19 cellular contexts compared by ENCODE assay signal in the genomic region with DNA sequence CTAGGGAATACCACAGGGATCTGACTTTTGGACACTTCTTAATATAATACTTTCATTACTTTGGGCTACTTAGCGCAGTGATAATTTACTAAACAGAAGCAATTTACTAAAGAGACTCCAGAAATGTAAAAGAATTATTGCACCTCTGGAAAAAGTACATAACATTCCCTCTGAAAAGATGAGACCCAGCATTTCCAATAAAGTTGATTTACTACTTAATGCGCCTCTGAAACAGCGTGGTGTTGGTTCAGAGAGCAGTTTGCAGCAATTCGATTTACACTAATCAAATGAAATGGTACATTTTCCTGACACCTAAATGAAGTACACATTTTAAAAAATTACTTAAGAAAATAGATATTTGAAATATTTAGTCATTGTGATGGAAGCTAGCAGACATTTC.
"Had no signal": no experiment of that assay in that cellular context is flagged by ENCODE, and none has a peak within 500 bp of the region (broad histone marks: within the 10 kb centered on the region; RNA-seq: fewer than 3 reads in every experiment).

No MANE protein-coding gene starts in this region.

- H3K27ac Mint-ChIP-seq: activated CD4-positive, alpha-beta T cell treated with anti-CD3 and anti-CD28 coated beads, Interleukin-2, amount 10 ng/mL, durations not matched to agents 7 days and 5 days; activated naive CD8-positive, alpha-beta T cell treated with anti-CD3 and anti-CD28 coated beads for 36 hours; naive thymus-derived CD4-positive, alpha-beta T cell; T-helper 2 cell treated with Interferon-gamma antibody and Interleukin-4, amounts not matched to agents 5 μg/mL and 100 μg/mL, for 36 hours had no signal

- H3K9me3 Mint-ChIP-seq: activated CD4-positive, alpha-beta T cell treated with anti-CD3 and anti-CD28 coated beads, Interleukin-2, amount 10 ng/mL, durations not matched to agents 7 days and 5 days; activated naive CD8-positive, alpha-beta T cell treated with anti-CD3 and anti-CD28 coated beads for 36 hours; central memory CD8-positive, alpha-beta T cell; naive thymus-derived CD4-positive, alpha-beta T cell; T-helper 2 cell treated with Interferon-gamma antibody and Interleukin-4, amounts not matched to agents 5 μg/mL and 100 μg/mL, for 36 hours had no signal

- H3K27me3 Mint-ChIP-seq: activated CD4-positive, alpha-beta T cell treated with anti-CD3 and anti-CD28 coated beads, Interleukin-2, amount 10 ng/mL, durations not matched to agents 7 days and 5 days; activated naive CD8-positive, alpha-beta T cell treated with anti-CD3 and anti-CD28 coated beads for 36 hours; central memory CD8-positive, alpha-beta T cell had no signal

- DNase-seq: activated CD4-positive, alpha-beta T cell treated with anti-CD3 and anti-CD28 coated beads, Interleukin-2, amount 10 ng/mL, durations not matched to agents 7 days and 5 days; activated CD4-positive, CD25-positive, alpha-beta regulatory T cell; activated CD8-positive, alpha-beta memory T cell treated with anti-CD3 and anti-CD28 coated beads for 24 hours; activated naive CD8-positive, alpha-beta T cell treated with anti-CD3 and anti-CD28 coated beads for 36 hours; brain microvascular endothelial cell; effector CD4-positive, alpha-beta T cell; heart right ventricle; left lung; mammary epithelial cell; naive thymus-derived CD4-positive, alpha-beta T cell; stimulated activated CD4-positive, alpha-beta T cell treated with anti-CD3 and anti-CD28 coated beads, Interleukin-4, amount 100 ng/mL, for 1 hour; stimulated activated naive CD4-positive, alpha-beta T cell treated with Interleukin-2 at 50 U/mL for 16 hours; substantia nigra; uterus had no signal

- H3K36me3 Mint-ChIP-seq: activated naive CD8-positive, alpha-beta T cell treated with anti-CD3 and anti-CD28 coated beads for 36 hours; naive thymus-derived CD4-positive, alpha-beta T cell had no signal

- ATAC-seq: gastroesophageal sphincter; heart right ventricle; naive thymus-derived CD4-positive, alpha-beta T cell had no signal

- H3K4me1 Mint-ChIP-seq: activated CD4-positive, alpha-beta T cell treated with anti-CD3 and anti-CD28 coated beads, Interleukin-2, amount 10 ng/mL, durations not matched to agents 7 days and 5 days; activated naive CD8-positive, alpha-beta T cell treated with anti-CD3 and anti-CD28 coated beads for 36 hours; central memory CD8-positive, alpha-beta T cell; naive thymus-derived CD4-positive, alpha-beta T cell had no signal

- H3K4me3 ChIP-seq: coronary artery, gastroesophageal sphincter, heart right ventricle, left lung, tibial nerve, uterus had no signal

- H3K4me3 Mint-ChIP-seq: activated CD4-positive, alpha-beta T cell treated with anti-CD3 and anti-CD28 coated beads, Interleukin-2, amount 10 ng/mL, durations not matched to agents 7 days and 5 days; activated naive CD8-positive, alpha-beta T cell treated with anti-CD3 and anti-CD28 coated beads for 36 hours; central memory CD8-positive, alpha-beta T cell; naive thymus-derived CD4-positive, alpha-beta T cell; T-helper 2 cell treated with Interferon-gamma antibody and Interleukin-4, amounts not matched to agents 5 μg/mL and 100 μg/mL, for 36 hours had no signal
